ENCODE assay signal across 2 cellular contexts in the genomic region with DNA sequence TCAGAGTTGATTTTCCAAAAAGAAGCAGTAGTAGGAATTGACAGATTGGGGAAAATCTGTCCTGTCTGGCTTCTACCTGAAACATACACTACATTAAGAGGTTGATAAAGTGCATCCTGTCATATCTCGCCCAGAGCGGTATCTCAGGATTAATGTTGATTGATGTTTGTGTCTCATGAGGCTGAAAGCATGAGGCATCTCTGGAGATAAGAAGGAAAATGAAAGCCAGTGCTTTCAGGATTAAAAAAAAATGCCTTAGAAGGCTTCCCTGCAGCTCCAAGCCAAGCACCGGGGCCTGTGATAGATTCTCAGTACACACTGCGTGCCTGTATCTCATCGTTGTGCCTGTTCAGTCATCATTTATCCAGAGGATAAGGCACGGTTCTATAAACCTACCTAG.
A peak's percentile ranks its signal among the peaks of the same experiment; 100 is the strongest.
TF ChIP-seq lines count a peak whose summit lies in the region.

No MANE protein-coding gene starts in this region.

TF ChIP-seq in SK-N-SH, 30 proteins besides CTCF, POLR2A, EP300 and RAD21:
- 0 out of 2 replicates have a peak, but pooled peaks have one; percentile 5 for TF ChIP-seq TCF12 (IDR thresholded peaks at IDR 0.05)
- TF ChIP-seq PBX3 (IDR thresholded peaks at IDR 0.05), result 0 out of 2 replicates have a peak, but pooled peaks have one; percentile 31
- peak; percentile 77 for TF ChIP-seq FOXJ3 (CRISPR knock-in tag; IDR thresholded peaks at IDR 0.05)
- TF ChIP-seq CHD2 (IDR thresholded peaks at IDR 0.05; ENCODE audit: low read length, partially characterized antibody), result peak; percentile 23
- no peak for TF ChIP-seq ZBTB33 (IDR thresholded peaks at IDR 0.05; ENCODE audit: borderline replicate concordance, low read depth)
- TF ChIP-seq RCOR1 (IDR thresholded peaks at IDR 0.05; ENCODE audit: low read length), result peak; percentile 77; the same call in 1 of the 2 replicates
- no peak for TF ChIP-seq GABPA (IDR thresholded peaks at IDR 0.05; ENCODE audit: low read depth)
- peak; percentile 92 for TF ChIP-seq GATA2 (CRISPR knock-in tag; IDR thresholded peaks at IDR 0.05)
- TF ChIP-seq, protein P1, sequence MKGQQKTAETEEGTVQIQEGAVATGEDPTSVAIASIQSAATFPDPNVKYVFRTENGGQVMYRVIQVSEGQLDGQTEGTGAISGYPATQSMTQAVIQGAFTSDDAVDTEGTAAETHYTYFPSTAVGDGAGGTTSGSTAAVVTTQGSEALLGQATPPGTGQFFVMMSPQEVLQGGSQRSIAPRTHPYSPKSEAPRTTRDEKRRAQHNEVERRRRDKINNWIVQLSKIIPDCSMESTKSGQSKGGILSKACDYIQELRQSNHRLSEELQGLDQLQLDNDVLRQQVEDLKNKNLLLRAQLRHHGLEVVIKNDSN (IDR thresholded peaks at IDR 0.05; ENCODE audit: borderline replicate concordance, low read depth), result no peak
- TF ChIP-seq JUND (IDR thresholded peaks at IDR 0.05), result no peak
- TF ChIP-seq MXI1 (IDR thresholded peaks at IDR 0.05; ENCODE audit: low read depth, low read length), result peak; percentile 24; the same call in 1 of the 2 replicates
- no peak for TF ChIP-seq POLR2AphosphoS5 (IDR thresholded peaks at IDR 0.05; ENCODE audit: low read depth, low read length)

TF ChIP-seq in GM12878, 131 proteins besides CTCF, POLR2A, EP300 and RAD21:
- TF ChIP-seq LARP7 (IDR thresholded peaks at IDR 0.05), result no peak
